11 cellular contexts compared by ENCODE assay signal in the genomic region with DNA sequence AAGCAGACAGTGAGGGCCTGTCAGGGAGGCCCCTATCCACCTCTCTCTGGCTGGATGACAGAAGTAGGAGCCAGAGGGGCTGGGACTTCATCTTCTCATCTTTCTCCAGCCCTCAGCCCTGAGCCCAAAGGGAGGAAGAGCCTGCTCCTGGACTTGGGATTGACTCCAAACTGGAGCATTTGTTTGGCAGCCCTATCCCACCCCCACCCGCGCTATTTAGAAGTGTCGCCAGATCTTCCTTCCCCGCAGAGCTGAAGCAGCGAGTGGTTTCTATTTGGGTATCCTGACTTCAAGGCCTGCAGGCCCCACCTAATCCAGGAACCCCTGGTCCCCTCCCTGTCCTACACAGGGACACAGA. TPM values are rescaled to one million over a fixed set of nuclear protein-coding genes. Genes with fewer than 3 reads are reported as not detected.
DNase-seq lines count a peak whose midpoint lies in the region; ATAC-seq and TF ChIP-seq lines count a peak whose summit lies in the region.
"Had no signal": no experiment of that assay in that cellular context is flagged by ENCODE, and none has a peak within 500 bp of the region (broad histone marks: within the 10 kb centered on the region; RNA-seq: fewer than 3 reads in every experiment).

No MANE protein-coding gene starts in this region.

- TF ChIP-seq POLR2A in heart left ventricle (IDR thresholded peaks at IDR 0.05), result no peak

- no peaks in the 10 kb centered on the region for H4K20me1 ChIP-seq in osteoblast (ENCODE audit: insufficient read depth, low read length)
- no peaks in the 10 kb centered on the region for H4K20me1 ChIP-seq in mammary epithelial cell (ENCODE audit: insufficient read depth, low read length)

- ATAC-seq in heart left ventricle, result peak; percentile 48 to 73 (median 60)

- WGBS in heart left ventricle, 4 donors, result 0 to 16% (median 10%) methylated on average over 3 to 5 of the region's 5 CpGs
- 22% methylated on average over 5 of the region's 5 CpGs for WGBS in urinary bladder
- WGBS in mammary epithelial cell (ENCODE audit: low coverage, missing lambda C conversion rate), result no CpG with 5 or more reads among the region's 5 CpGs

- H3K79me2 ChIP-seq in osteoblast (ENCODE audit: insufficient read depth, low read length) (no peaks in the 10 kb centered on the region), mammary epithelial cell (ENCODE audit: insufficient read depth, low read length) (no peaks in the 10 kb centered on the region)

- H3K27ac ChIP-seq in heart left ventricle (peak overlapping the region; percentile 90 to 99 (median 96)), osteoblast (ENCODE audit: low read depth, low read length) (no peak overlapping the region), urinary bladder (ENCODE audit: low read depth) (peak overlapping the region; percentile 55), mammary epithelial cell (ENCODE audit: insufficient read depth, low read depth, low read length) (no peak overlapping the region)

- H3K36me3 ChIP-seq in adipocyte (ENCODE audit: control insufficient read depth, insufficient read depth, low read length, severe bottlenecking) (no peaks in the 10 kb centered on the region), heart left ventricle (peaks cover 0 to 26% (median 18%) of the 10 kb centered on the region in 9 donors), osteoblast (ENCODE audit: insufficient read depth, low read length) (no peaks in the 10 kb centered on the region), urinary bladder (ENCODE audit: insufficient read depth) (no peaks in the 10 kb centered on the region), mammary epithelial cell (ENCODE audit: insufficient read depth, low read length) (no peaks in the 10 kb centered on the region)

- intact Hi-C loops in heart left ventricle (cut with DNase I), result loop anchor here in 4 of 10 donors (5.0 to 10.0 kb wide), 3 partner anchors 163 to 553 kb away; partner anchors contain the start of genes MEF2D (in 3 of the 4) and LMNA (in 1 of the 4)
- intact Hi-C loops in mammary epithelial cell (cut with micrococcal nuclease), result no loop called here

- dilution Hi-C loops in mammary epithelial cell (cut with HindIII; ENCODE audit: low sequenced_read_pairs), result no loop called here

- H2AFZ ChIP-seq in osteoblast (ENCODE audit: low read length) (no peak overlapping the region), mammary epithelial cell (ENCODE audit: low read depth, low read length) (no peak overlapping the region)

- H3K27me3 ChIP-seq in adipocyte (replicated peaks; ENCODE audit: control insufficient read depth, insufficient read depth, low read length) (no peaks in the 10 kb centered on the region), heart left ventricle (no peaks in the 10 kb centered on the region), osteoblast (ENCODE audit: insufficient read depth, low read length) (no peaks in the 10 kb centered on the region), mammary epithelial cell (ENCODE audit: insufficient read depth, low read length) (peaks cover 5% of the 10 kb centered on the region)

- TF ChIP-seq CTCF in heart left ventricle (IDR thresholded peaks at IDR 0.05) (no peak), osteoblast (IDR thresholded peaks at IDR 0.05; ENCODE audit: extremely low read depth, low read depth, low read length) (no peak), mammary epithelial cell (conservative IDR thresholded peaks at IDR 0.05 in 1 of 2, IDR thresholded peaks at IDR 0.05 in 1 of 2; ENCODE audit: extremely low read depth in 1 of 2, insufficient read depth in 1 of 2, low read depth in 1 of 2, low read length in 2 of 2) (no peak)

- H3K4me2 ChIP-seq in osteoblast (ENCODE audit: insufficient read depth, low read length) (no peak overlapping the region), mammary epithelial cell (ENCODE audit: insufficient read depth, low read depth, low read length) (no peak overlapping the region)

- DNase-seq in adipocyte (ENCODE audit: low read depth), result no peak
- DNase-seq in heart left ventricle, result peak in 4 of 5 donors; percentile 78 to 84 (median 80)
- peak; percentile 19 for DNase-seq in osteoblast (ENCODE audit: insufficient read length, low spot score, missing footprints)
- no peak for DNase-seq in mammary epithelial cell
- no peak for DNase-seq in HuH-7.5 (ENCODE audit: low spot score)
- no peak for DNase-seq in D341Med (ENCODE audit: low spot score)
- DNase-seq: activated effector memory CD4-positive, alpha-beta T cell treated with anti-CD3 and anti-CD28 coated beads, Interleukin-2, amount 50 U/mL, for 16 hours; NCI-H187 treated with DMSO at 0.1 percent for 48 hours; RPMI8226 had no signal

- H3K9ac ChIP-seq in adipocyte (ENCODE audit: low read length) (peak overlapping the region; percentile 68), mammary epithelial cell (ENCODE audit: insufficient read depth, low read length) (no peak overlapping the region)

- H3K4me3 ChIP-seq in adipocyte (ENCODE audit: low read length) (no peak overlapping the region), heart left ventricle (no peak overlapping the region), osteoblast (ENCODE audit: insufficient read depth, low read length) (no peak overlapping the region), urinary bladder (ENCODE audit: low read depth, low read length) (no peak overlapping the region), mammary epithelial cell (replicated peaks in 1 of 3; ENCODE audit: insufficient read depth in 1 of 3, low read depth in 2 of 3, low read length in 3 of 3) (no peak overlapping the region)

- CTCF ChIA-PET in mammary epithelial cell (lab: Charles Lee; ENCODE audit: low non-redundant PET), result no interaction called here

- no peaks in the 10 kb centered on the region for H3K9me3 ChIP-seq in adipocyte (ENCODE audit: control insufficient read depth, low read length)
- H3K9me3 ChIP-seq in heart left ventricle, result no peaks in the 10 kb centered on the region
- no peaks in the 10 kb centered on the region for H3K9me3 ChIP-seq in osteoblast (ENCODE audit: low read depth, low read length)
- no peaks in the 10 kb centered on the region for H3K9me3 ChIP-seq in mammary epithelial cell (replicated peaks; ENCODE audit: insufficient read depth, low read length)

- no TSS peak for BruUV-seq in mammary epithelial cell (replicated peaks; lab: Mats Ljungman, UMichigan)

- H3K4me1 ChIP-seq in adipocyte (ENCODE audit: control insufficient read depth, insufficient read depth, low read length) (peaks cover 28% of the 10 kb centered on the region), heart left ventricle (peaks cover 58 to 100% (median 90%) of the 10 kb centered on the region in 12 donors), osteoblast (ENCODE audit: insufficient read depth, low read length) (peaks cover 22% of the 10 kb centered on the region), urinary bladder (ENCODE audit: insufficient read depth) (no peaks in the 10 kb centered on the region), mammary epithelial cell (ENCODE audit: insufficient read depth, low read length) (peaks cover 2% of the 10 kb centered on the region)

- in situ Hi-C loops in mammary epithelial cell (cut with MboI; ENCODE audit: low sequenced_read_pairs in 2 of 2), result no loop called here

RNA-seq across cellular contexts. Expression of gene NES, which starts 9.6 kb away (rescaled TPM):
- 100 to 1,000 TPM in 7 of 9 donors, 10 to 100 TPM in 2; 75.3 to 499 (median 158) TPM for total RNA-seq in heart left ventricle
- polyA plus RNA-seq in heart left ventricle, result 100 to 1,000 TPM in 1 of 2 donors, 10 to 100 TPM in 1; 59.7 to 160 TPM
- total RNA-seq in osteoblast, result 0.36 and 1.5 TPM in 2 replicates
- 35.7 TPM for total RNA-seq in urinary bladder
- 38.2 TPM for polyA plus RNA-seq in urinary bladder
- 10 to 100 TPM in 1 of 2 donors, under 1 TPM in 1; 0.07 to 49.0 TPM for total RNA-seq in mammary epithelial cell
- polyA plus RNA-seq in mammary epithelial cell, result 0.06 TPM
- not detected for polyA minus RNA-seq in mammary epithelial cell

RNA-seq across cellular contexts. Expression of gene BCAN, which starts 25.7 kb away (rescaled TPM):
- total RNA-seq in heart left ventricle, result under 1 TPM in 4 of 9 donors, not detected in 5; 0.09 to 0.27 (median 0.15) TPM
- polyA plus RNA-seq in heart left ventricle, result under 1 TPM; 0.10 to 0.15 TPM
- total RNA-seq in osteoblast, result not detected in 2 replicates
- 0.48 TPM for total RNA-seq in urinary bladder
- 0.19 TPM for polyA plus RNA-seq in urinary bladder
- not detected for total RNA-seq in mammary epithelial cell
- not detected for polyA plus RNA-seq in mammary epithelial cell
- polyA minus RNA-seq in mammary epithelial cell, result not detected

RNA-seq across cellular contexts. Expression of gene CRABP2, which starts 37.8 kb away (rescaled TPM):
- total RNA-seq in heart left ventricle, result 10 to 100 TPM in 1 of 9 donors, 1 to 10 TPM in 4, under 1 TPM in 1, not detected in 3; 0.80 to 11.4 (median 1.7) TPM
- 1 to 10 TPM in 1 of 2 donors, under 1 TPM in 1; 0.46 to 1.5 TPM for polyA plus RNA-seq in heart left ventricle
- 9.1 and 16.6 TPM in 2 replicates for total RNA-seq in osteoblast
- 37.9 TPM for total RNA-seq in urinary bladder
- 25.3 TPM for polyA plus RNA-seq in urinary bladder
- total RNA-seq in mammary epithelial cell, result 10 to 100 TPM in 1 of 2 donors, 1 to 10 TPM in 1; 7.0 to 29.5 TPM
- 6.2 TPM for polyA plus RNA-seq in mammary epithelial cell
- polyA minus RNA-seq in mammary epithelial cell, result 1.3 TPM

RNA-seq across cellular contexts. Expression of gene HAPLN2, which starts 48.4 kb away (rescaled TPM):
- 1 to 10 TPM in 4 of 9 donors, under 1 TPM in 5; 0.52 to 2.4 (median 0.95) TPM for total RNA-seq in heart left ventricle
- polyA plus RNA-seq in heart left ventricle, result 1 to 10 TPM; 1.2 to 3.0 TPM
- not detected in 2 replicates for total RNA-seq in osteoblast
- not detected for total RNA-seq in urinary bladder
- polyA plus RNA-seq in urinary bladder, result 4.0 TPM
- not detected for total RNA-seq in mammary epithelial cell
- not detected for polyA plus RNA-seq in mammary epithelial cell
- polyA minus RNA-seq in mammary epithelial cell, result not detected
- total RNA-seq: HT1080 had no signal

Comparison
In these comparisons a context has a peak if more than half of its experiments do, and no peak if none do; other contexts are left out.
1. DNase-seq: peak in heart left ventricle (4 of 5) and osteoblast (single experiment); none in adipocyte (single experiment), mammary epithelial cell (single experiment), HuH-7.5 (single experiment) and D341Med (single experiment).
2. H3K27ac ChIP-seq: peak in heart left ventricle (12 of 12) and urinary bladder (single experiment); none in osteoblast (single experiment) and mammary epithelial cell (single experiment).